ENCODE assay signal across 14 cellular contexts in the genomic region with DNA sequence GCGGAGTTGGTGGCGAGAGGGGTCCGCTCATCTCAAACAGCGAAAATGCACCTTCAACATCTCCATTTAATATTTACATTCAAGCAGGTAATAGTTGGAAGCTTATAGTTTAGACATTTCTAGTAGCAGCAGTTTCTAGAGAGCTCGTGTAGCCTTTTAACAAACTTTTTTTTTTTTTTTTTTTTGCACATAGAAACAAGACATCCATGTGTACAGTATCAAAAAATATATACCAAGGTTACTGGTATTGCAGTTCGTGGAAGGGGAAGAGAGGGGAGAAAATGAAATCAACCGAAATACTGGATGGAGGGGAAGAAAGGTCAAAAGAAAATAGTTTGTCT. TPM values are rescaled to one million over a fixed set of nuclear protein-coding genes. Genes with fewer than 3 reads are reported as not detected.
DNase-seq lines count a peak whose midpoint lies in the region; ATAC-seq, FAIRE-seq and TF ChIP-seq lines count a peak whose summit lies in the region.
"Had no signal": no experiment of that assay in that cellular context is flagged by ENCODE, and none has a peak within 500 bp of the region (broad histone marks: within the 10 kb centered on the region; RNA-seq: fewer than 3 reads in every experiment).

No MANE protein-coding gene starts in this region.

- TF ChIP-seq POLR2A in A549 (IDR thresholded peaks at IDR 0.05; ENCODE audit: low read length): no peak

- H3K27me3 Mint-ChIP-seq in Calu3 (ENCODE audit: unreplicated experiment): no peaks in the 10 kb centered on the region
- H3K27me3 Mint-ChIP-seq: stimulated activated naive B cell treated with anti-CD40 and anti-IgM and Interleukin-4, amounts not matched to agents 10 μg/mL and 1 μg/mL and 100 μg/mL, for 72 hours had no signal

- H3K27me3 ChIP-seq in ascending aorta (no peaks in the 10 kb centered on the region), mucosa of stomach (ENCODE audit: control insufficient read depth, insufficient read depth, low read length) (no peaks in the 10 kb centered on the region)

- POLR2A ChIA-PET in A549 (lab: Yijun Ruan, JAX): interaction anchor here (0.6 to 2.1 kb wide), 2 partner anchors 21 to 392 kb away, joined by 6 to 9 read pairs; no protein-coding TSS in a partner anchor

- H3K27ac ChIP-seq in A549 (peak overlapping the region; percentile 81 to 90), ascending aorta (no peak overlapping the region)

- no TSS peak for BruUV-seq in Calu3 (replicated peaks; lab: Mats Ljungman, UMichigan)

- peak overlapping the region; percentile 94 for H3K4me2 ChIP-seq in A549

- CTCF ChIA-PET in A549 (lab: Yijun Ruan, JAX) (interaction anchor here (0.6 to 35.2 kb wide), 16 partner anchors 17 to 1131 kb away, joined by 3 to 1281 read pairs (median 4); a partner anchor contains a TSS), Calu3 (lab: Charles Lee) (interaction anchor here (0.6 to 1.2 kb wide), 3 partner anchors 36 to 1585 kb away, joined by 3 to 10 read pairs (median 3); a partner anchor contains a TSS)

- H3K27ac Mint-ChIP-seq in Calu3 (ENCODE audit: unreplicated experiment): peak overlapping the region; percentile 10
- H3K27ac Mint-ChIP-seq: stimulated activated naive B cell treated with anti-CD40 and anti-IgM and Interleukin-4, amounts not matched to agents 10 μg/mL and 1 μg/mL and 100 μg/mL, for 72 hours had no signal

- 55% methylated on average over 7 of the region's 7 CpGs for WGBS in A549 (ENCODE audit: missing lambda C conversion rate)

- no peak for TF ChIP-seq EP300 in A549 (IDR thresholded peaks at IDR 0.05)

- H3K4me3 ChIP-seq in A549 (peak overlapping the region; percentile 36), ascending aorta (peak overlapping the region; percentile 8 to 44), mucosa of stomach (ENCODE audit: low read length) (no peak overlapping the region)

- H3K4me1 Mint-ChIP-seq in Calu3 (ENCODE audit: low read depth, unreplicated experiment): peaks cover 38% of the 10 kb centered on the region

- TF ChIP-seq CTCF in A549 (IDR thresholded peaks at IDR 0.05): no peak
- TF ChIP-seq CTCF in Calu3 (IDR thresholded peaks at IDR 0.05; ENCODE audit: unreplicated experiment): no peak
- TF ChIP-seq CTCF in ascending aorta (IDR thresholded peaks at IDR 0.05): no peak
- no peak for TF ChIP-seq CTCF in D721Med (IDR thresholded peaks at IDR 0.05; ENCODE audit: insufficient read depth, missing control alignments)

- H3K9me3 ChIP-seq in A549 (no peaks in the 10 kb centered on the region), ascending aorta (no peaks in the 10 kb centered on the region), mucosa of stomach (ENCODE audit: control insufficient read depth, low read length) (no peaks in the 10 kb centered on the region)

- FAIRE-seq in A549 (lab: Jason Lieb, UNC) (no peak), D721Med (lab: Jason Lieb, UNC) (no peak)

- intact Hi-C loops in Calu3 (cut with micrococcal nuclease; ENCODE audit: unreplicated experiment): no loop called here
- intact Hi-C loops in ascending aorta (cut with DNase I): no loop called here

- DNase-seq in A549 (ENCODE audit: low read depth in 1 of 2, low spot score in 1 of 2): no peak
- no peak for DNase-seq in Calu3
- no peak for DNase-seq in ascending aorta (ENCODE audit: low spot score in 2 of 2)
- no peak for DNase-seq in D721Med (ENCODE audit: insufficient read length, low spot score)
- no peak for DNase-seq in AG20443 (ENCODE audit: low spot score)
- no peak for DNase-seq in HT-29 (ENCODE audit: low spot score)
- DNase-seq: activated CD8-positive, alpha-beta memory T cell treated with anti-CD3 and anti-CD28 coated beads, Interleukin-2, amount 50 U/mL, for 4 hours; COR-L47; NCI-H345; stimulated activated CD4-positive, alpha-beta T cell treated with anti-CD3 and anti-CD28 coated beads, Interleukin-2, amount 100 ng/mL, for 24 hours; stimulated activated naive B cell treated with anti-CD40 and anti-IgM and Interleukin-4, amounts not matched to agents 10 μg/mL and 1 μg/mL and 100 μg/mL, for 72 hours had no signal

- no peak for TF ChIP-seq RAD21 in A549 (conservative IDR thresholded peaks at IDR 0.05 in 1 of 2, IDR thresholded peaks at IDR 0.05 in 1 of 2)

- H3K4me3 Mint-ChIP-seq in Calu3 (ENCODE audit: low read depth, unreplicated experiment): peak overlapping the region; percentile 40

- H3K36me3 ChIP-seq in ascending aorta (peaks cover 20 to 21% of the 10 kb centered on the region in 2 donors), mucosa of stomach (ENCODE audit: control insufficient read depth, insufficient read depth, low read length) (no peaks in the 10 kb centered on the region)

- H3K9me3 Mint-ChIP-seq in Calu3 (ENCODE audit: low read depth, unreplicated experiment): no peaks in the 10 kb centered on the region
- H3K9me3 Mint-ChIP-seq: stimulated activated naive B cell treated with anti-CD40 and anti-IgM and Interleukin-4, amounts not matched to agents 10 μg/mL and 1 μg/mL and 100 μg/mL, for 72 hours had no signal

- peaks cover 67% of the 10 kb centered on the region for H3K36me3 Mint-ChIP-seq in Calu3 (ENCODE audit: insufficient read depth, unreplicated experiment)

- H3K4me1 ChIP-seq in A549: peaks cover 83% of the 10 kb centered on the region
- peaks cover 14 to 32% of the 10 kb centered on the region in 2 donors for H3K4me1 ChIP-seq in ascending aorta
- H3K4me1 ChIP-seq in mucosa of stomach (ENCODE audit: control insufficient read depth, insufficient read depth, low read length): peaks cover 79% of the 10 kb centered on the region

- ATAC-seq in A549: no peak
- ATAC-seq in SK-N-SH treated with all-trans-retinoic acid at 6 μM for 48 hours: no peak
- ATAC-seq: stimulated activated naive B cell treated with anti-CD40 and anti-IgM and Interleukin-4, amounts not matched to agents 10 μg/mL and 1 μg/mL and 100 μg/mL, for 72 hours had no signal

- H3K9ac ChIP-seq in mucosa of stomach (ENCODE audit: low read length): peak overlapping the region; percentile 93

TF ChIP-seq in A549, 52 proteins besides CTCF, POLR2A, EP300 and RAD21:
- TF ChIP-seq CHD4 (IDR thresholded peaks at IDR 0.05; ENCODE audit: borderline replicate concordance): no peak
- 0 out of 2 replicates have a peak, but pooled peaks have one; percentile 2 for TF ChIP-seq HOXA7 (CRISPR knock-in tag; IDR thresholded peaks at IDR 0.05)
- no peak for TF ChIP-seq NFE2L2 (conservative IDR thresholded peaks at IDR 0.05; ENCODE audit: low read length)
- TF ChIP-seq FOSB (CRISPR knock-in tag; IDR thresholded peaks at IDR 0.05): no peak

TF ChIP-seq in SK-N-SH treated with all-trans-retinoic acid at 6 μM for 48 hours, 23 proteins besides CTCF, POLR2A, EP300 and RAD21:
- TF ChIP-seq, protein P1, sequence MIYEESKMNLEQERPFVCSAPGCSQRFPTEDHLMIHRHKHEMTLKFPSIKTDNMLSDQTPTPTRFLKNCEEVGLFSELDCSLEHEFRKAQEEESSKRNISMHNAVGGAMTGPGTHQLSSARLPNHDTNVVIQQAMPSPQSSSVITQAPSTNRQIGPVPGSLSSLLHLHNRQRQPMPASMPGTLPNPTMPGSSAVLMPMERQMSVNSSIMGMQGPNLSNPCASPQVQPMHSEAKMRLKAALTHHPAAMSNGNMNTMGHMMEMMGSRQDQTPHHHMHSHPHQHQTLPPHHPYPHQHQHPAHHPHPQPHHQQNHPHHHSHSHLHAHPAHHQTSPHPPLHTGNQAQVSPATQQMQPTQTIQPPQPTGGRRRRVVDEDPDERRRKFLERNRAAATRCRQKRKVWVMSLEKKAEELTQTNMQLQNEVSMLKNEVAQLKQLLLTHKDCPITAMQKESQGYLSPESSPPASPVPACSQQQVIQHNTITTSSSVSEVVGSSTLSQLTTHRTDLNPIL (CRISPR knock-in tag; IDR thresholded peaks at IDR 0.05; ENCODE audit: low read depth): no peak
- TF ChIP-seq ZFP30 (CRISPR knock-in tag; IDR thresholded peaks at IDR 0.05) (no peak), ZC3H10 (CRISPR knock-in tag; IDR thresholded peaks at IDR 0.05) (no peak), PPARA (CRISPR knock-in tag; IDR thresholded peaks at IDR 0.05; ENCODE audit: borderline replicate concordance) (no peak)
- TF ChIP-seq, protein P2, sequence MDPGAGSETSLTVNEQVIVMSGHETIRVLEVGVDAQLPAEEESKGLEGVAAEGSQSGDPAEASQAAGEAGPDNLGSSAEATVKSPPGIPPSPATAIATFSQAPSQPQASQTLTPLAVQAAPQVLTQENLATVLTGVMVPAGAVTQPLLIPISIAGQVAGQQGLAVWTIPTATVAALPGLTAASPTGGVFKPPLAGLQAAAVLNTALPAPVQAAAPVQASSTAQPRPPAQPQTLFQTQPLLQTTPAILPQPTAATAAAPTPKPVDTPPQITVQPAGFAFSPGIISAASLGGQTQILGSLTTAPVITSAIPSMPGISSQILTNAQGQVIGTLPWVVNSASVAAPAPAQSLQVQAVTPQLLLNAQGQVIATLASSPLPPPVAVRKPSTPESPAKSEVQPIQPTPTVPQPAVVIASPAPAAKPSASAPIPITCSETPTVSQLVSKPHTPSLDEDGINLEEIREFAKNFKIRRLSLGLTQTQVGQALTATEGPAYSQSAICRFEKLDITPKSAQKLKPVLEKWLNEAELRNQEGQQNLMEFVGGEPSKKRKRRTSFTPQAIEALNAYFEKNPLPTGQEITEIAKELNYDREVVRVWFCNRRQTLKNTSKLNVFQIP (CRISPR knock-in tag; IDR thresholded peaks at IDR 0.05; ENCODE audit: borderline replicate concordance, low read depth): no peak
TF ChIP-seq in SK-N-SH treated with all-trans-retinoic acid at 6 μM for 48 hours: peak in this region for 0.

RNA-seq across cellular contexts. Expression of a gene that starts 6.2 kb away (rescaled TPM):
- 21.9 and 34.1 TPM in 2 replicates for polyA plus RNA-seq in A549 (2011; rRNA removed)
- polyA plus RNA-seq in A549 (2012; cell fraction: cytosol; rRNA removed): 31.9 and 46.3 TPM in 2 replicates
- polyA plus RNA-seq in A549 (2012; cell fraction: nucleus; rRNA removed): 48.9 and 61.8 TPM in 2 replicates
- polyA plus RNA-seq in A549 (2017; fragmentation: RNase III; extraction: RNeasy Plus Mini Kit Qiagen cat#74134 plus additional on column Dnase treatment): 25.9 to 31.9 TPM (median 31.0 TPM) in 3 replicates
- 20.6 and 27.0 TPM in 2 replicates for polyA minus RNA-seq in A549 (2011; rRNA and poly(A)+ RNA removed)
- total RNA-seq in Calu3 (2022): 40.2 and 46.8 TPM in 2 replicates
- 25.7 TPM for total RNA-seq in ascending aorta
- 71.4 and 72.0 TPM in 2 replicates for total RNA-seq in HT-29 (2014; rRNA removed; shearing (Covaris generic))

RNA-seq across cellular contexts. Expression of a gene that starts 36.2 kb away (rescaled TPM):
- polyA plus RNA-seq in A549 (2011; rRNA removed): 1.5 and 2.8 TPM in 2 replicates
- 3.5 and 3.8 TPM in 2 replicates for polyA plus RNA-seq in A549 (2012; cell fraction: cytosol; rRNA removed)
- 4.8 and 7.2 TPM in 2 replicates for polyA plus RNA-seq in A549 (2012; cell fraction: nucleus; rRNA removed)
- polyA plus RNA-seq in A549 (2017; fragmentation: RNase III; extraction: RNeasy Plus Mini Kit Qiagen cat#74134 plus additional on column Dnase treatment): 11.0 to 13.1 TPM (median 11.9 TPM) in 3 replicates
- polyA minus RNA-seq in A549 (2011; rRNA and poly(A)+ RNA removed): 2.5 and 2.8 TPM in 2 replicates
- total RNA-seq in Calu3 (2022): 11.1 and 11.8 TPM in 2 replicates
- total RNA-seq in ascending aorta: 1.1 TPM
- total RNA-seq in HT-29 (2014; rRNA removed; shearing (Covaris generic)): 14.4 and 14.9 TPM in 2 replicates

RNA-seq across cellular contexts. Expression of a gene that starts 55.1 kb away (rescaled TPM):
- polyA plus RNA-seq in A549 (2011; rRNA removed) (7.4 and 8.2 TPM in 2 replicates), A549 (2017; fragmentation: RNase III; extraction: RNeasy Plus Mini Kit Qiagen cat#74134 plus additional on column Dnase treatment) (13.6 to 16.4 TPM (median 14.9 TPM) in 3 replicates)
- 14.4 and 18.3 TPM in 2 replicates for polyA plus RNA-seq in A549 (2012; cell fraction: cytosol; rRNA removed)
- 29.6 and 34.9 TPM in 2 replicates for polyA plus RNA-seq in A549 (2012; cell fraction: nucleus; rRNA removed)
- 11.6 and 13.7 TPM in 2 replicates for polyA minus RNA-seq in A549 (2011; rRNA and poly(A)+ RNA removed)
- total RNA-seq in Calu3 (2022) (6.3 and 8.3 TPM in 2 replicates), ascending aorta (4.6 TPM)
- 9.5 and 13.4 TPM in 2 replicates for total RNA-seq in HT-29 (2014; rRNA removed; shearing (Covaris generic))
- polyA plus RNA-seq: aorta had no signal

Comparison
In these comparisons a context has a peak if more than half of its experiments do, and no peak if none do; other contexts are left out.
1. H3K27ac ChIP-seq: peak in A549 (2 of 2); none in ascending aorta (0 of 2).